1 cellular context compared by ENCODE assay signal in genomic region chr4:24140892-24141291, GRCh38.
TF ChIP-seq lines count a peak whose summit lies in the region.

No MANE protein-coding gene starts in this region.

TF ChIP-seq in IMR-90, 13 proteins besides CTCF, POLR2A, EP300 and RAD21:
- TF ChIP-seq FOS (IDR thresholded peaks at IDR 0.05; ENCODE audit: low read depth, low read length), result no peak
- 0 out of 2 replicates have a peak, but pooled peaks have one; percentile 20 for TF ChIP-seq MAFK (IDR thresholded peaks at IDR 0.05; ENCODE audit: low read depth, low read length)
TF ChIP-seq in IMR-90: peak in this region for 1.
